In genomic region chr1:2548068-2548589, GRCh38 we compare ENCODE assay signal across 8 cellular contexts.
DNase-seq lines count a peak whose midpoint lies in the region; ATAC-seq lines count a peak whose summit lies in the region.

No MANE protein-coding gene starts in this region.

- H3K36me3 Mint-ChIP-seq in memory B cell, result no peaks in the 10 kb centered on the region

- peak overlapping the region; percentile 90 for H3K4me3 Mint-ChIP-seq in memory B cell

- peak; percentile 16 for ATAC-seq in HG02840 (IDR thresholded peaks at IDR 0.05; ENCODE audit: low FRiP score, unreplicated experiment)
- peak; percentile 28 for ATAC-seq in memory B cell (ENCODE audit: low read depth)
- no peak for ATAC-seq in HG03521 (IDR thresholded peaks at IDR 0.05; ENCODE audit: unreplicated experiment)

- DNase-seq in GM03348 (ENCODE audit: low spot score) (peak; percentile 90), NCI-H526 (lab: John Stamatoyannopoulos, UW) (peak; percentile 58 to 88), memory B cell (ENCODE audit: low spot score in 2 of 2) (peak; percentile 84)
- peak; percentile 60 to 83 for DNase-seq in activated CD8-positive, alpha-beta memory T cell treated with anti-CD3 and anti-CD28 coated beads for 1 hour (ENCODE audit: extremely low read depth in 1 of 2, low read depth in 1 of 2)
- peak; percentile 60 for DNase-seq in effector CD8-positive, alpha-beta T cell (lab: John Stamatoyannopoulos, UW)
- DNase-seq in stimulated activated CD8-positive, alpha-beta memory T cell treated with anti-CD3 and anti-CD28 coated beads, Interleukin-12 subunit alpha, Interleukin-12 subunit beta, amount 100 ng/mL, for 4 hours (ENCODE audit: low read depth), result peak; percentile 70

- no peaks in the 10 kb centered on the region for H3K9me3 Mint-ChIP-seq in memory B cell

- H3K27me3 Mint-ChIP-seq in memory B cell, result no peaks in the 10 kb centered on the region

- peaks cover 14% of the 10 kb centered on the region for H3K4me1 Mint-ChIP-seq in memory B cell

- peak overlapping the region; percentile 93 for H3K27ac Mint-ChIP-seq in memory B cell
